8 cellular contexts compared by ENCODE assay signal in the genomic region with DNA sequence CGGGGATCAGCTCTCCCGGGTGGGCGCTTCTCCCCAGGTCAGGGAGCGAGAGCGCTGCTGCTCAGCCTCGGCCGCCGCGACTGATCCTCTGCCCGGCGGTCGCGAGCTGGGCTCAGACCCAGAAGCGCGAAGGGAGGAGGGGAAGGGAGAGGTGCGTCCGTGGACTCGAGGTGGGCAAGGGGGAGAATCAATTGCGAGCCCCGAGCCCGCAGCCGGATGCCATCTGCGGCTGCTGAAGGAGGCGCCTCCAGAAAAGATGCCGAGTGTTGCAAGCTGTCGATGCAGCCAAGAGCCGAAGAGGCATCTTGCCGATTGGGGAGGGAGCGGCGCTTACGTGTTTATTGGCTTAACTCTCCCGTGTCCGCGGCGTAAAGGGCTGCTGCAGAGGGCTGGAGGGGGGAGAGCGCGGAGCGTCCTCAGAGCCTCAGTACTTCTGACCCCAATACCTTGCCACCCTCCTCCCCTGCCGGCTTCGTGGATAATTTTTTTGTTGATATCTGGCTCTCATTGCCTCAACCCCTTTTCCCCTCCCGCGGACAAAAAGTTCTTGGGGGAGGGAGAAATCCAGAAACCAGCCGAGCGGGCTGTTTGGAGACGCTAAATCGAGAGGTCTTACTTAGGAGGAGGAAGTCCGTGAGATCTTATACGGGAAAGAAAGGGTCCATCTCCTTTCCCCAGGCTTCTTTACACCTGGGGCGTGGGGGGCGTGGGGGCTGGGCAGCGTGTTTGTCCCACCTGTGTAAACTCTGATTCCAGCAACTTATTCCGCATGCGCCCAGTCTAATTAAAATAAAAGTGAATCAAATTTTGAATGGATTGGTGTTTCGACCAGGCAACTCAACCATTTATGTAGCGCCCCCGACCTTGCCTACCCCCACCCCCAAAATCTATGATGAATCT. TPM values are rescaled to one million over a fixed set of nuclear protein-coding genes. Genes with fewer than 3 reads are reported as not detected.
DNase-seq lines count a peak whose midpoint lies in the region; ATAC-seq and TF ChIP-seq lines count a peak whose summit lies in the region.

A gene (minus strand): TSS at position 314 of the 900 bp plus-strand sequence. CDS start 387 bp downstream, outside the sequence.

- H3K4me1 ChIP-seq in neuron (ENCODE audit: insufficient read depth, low read length) = peaks cover 3% of the 10 kb centered on the region

- no peak within 1 kb of the TSS for H3K27ac Mint-ChIP-seq in activated naive CD4-positive, alpha-beta T cell treated with anti-CD3 and anti-CD28 coated beads, Interleukin-2, amount 50 U/mL, for 72 hours

- no peaks in the 10 kb centered on the region for H3K9me3 ChIP-seq in neuron (ENCODE audit: low read length)

- H3K9me3 Mint-ChIP-seq in activated naive CD4-positive, alpha-beta T cell treated with anti-CD3 and anti-CD28 coated beads, Interleukin-2, amount 50 U/mL, for 72 hours = peaks cover 6 to 13% of the 10 kb centered on the region in 2 donors

- peak within 1 kb of the TSS; percentile 47 for H3K4me3 ChIP-seq in neuron (ENCODE audit: low read length)

- H2AFZ ChIP-seq in neuron (ENCODE audit: low read depth, low read length) = peak within 1 kb of the TSS; percentile 93

- TF ChIP-seq POLR2A in erythroblast (IDR thresholded peaks at IDR 0.05; ENCODE audit: low read length) = no peak

- ATAC-seq in activated naive CD4-positive, alpha-beta T cell treated with anti-CD3 and anti-CD28 coated beads, Interleukin-2, amount 50 U/mL, for 72 hours = no peak

- peaks cover 49% of the 10 kb centered on the region for H3K27me3 ChIP-seq in neuron (ENCODE audit: insufficient read depth, low read length)

- DNase-seq in COR-L47 (lab: John Stamatoyannopoulos, UW) (peak; percentile 22), NCI-H526 treated with DMSO at 0.1 percent for 48 hours (lab: John Stamatoyannopoulos, UW) (peak; percentile 42), fibroblast of gingiva (ENCODE audit: low read depth) (peak; percentile 2), erythroblast (lab: John Stamatoyannopoulos, UW) (no peak), EL (no peak), kidney glomerular epithelial cell (lab: John Stamatoyannopoulos, UW) (no peak)
- no peak for DNase-seq in activated naive CD4-positive, alpha-beta T cell treated with anti-CD3 and anti-CD28 coated beads, Interleukin-2, amount 50 U/mL, for 72 hours (ENCODE audit: low spot score in 2 of 2)

- peaks cover 5 to 24% of the 10 kb centered on the region in 2 donors for H3K36me3 Mint-ChIP-seq in activated naive CD4-positive, alpha-beta T cell treated with anti-CD3 and anti-CD28 coated beads, Interleukin-2, amount 50 U/mL, for 72 hours

- no peaks in the 10 kb centered on the region for H3K36me3 ChIP-seq in neuron (ENCODE audit: insufficient read depth, low read length)

RNA-seq across cellular contexts. Expression of the gene that starts here (rescaled TPM):
- not detected for total RNA-seq in activated naive CD4-positive, alpha-beta T cell treated with anti-CD3 and anti-CD28 coated beads, Interleukin-2, amount 50 U/mL, for 72 hours

Comparison
In these comparisons a context has a peak if more than half of its experiments do, and no peak if none do; other contexts are left out.
1. DNase-seq: peak in COR-L47 (single experiment), NCI-H526 treated with DMSO at 0.1 percent for 48 hours (single experiment) and fibroblast of gingiva (single experiment); none in activated naive CD4-positive, alpha-beta T cell treated with anti-CD3 and anti-CD28 coated beads, Interleukin-2, amount 50 U/mL, for 72 hours (0 of 2), erythroblast (0 of 2), EL (single experiment) and kidney glomerular epithelial cell (single experiment).